8 cellular contexts compared by ENCODE assay signal in genomic region chr17:11997147-11997971, GRCh38. TPM values are rescaled to one million over a fixed set of nuclear protein-coding genes. Genes with fewer than 3 reads are reported as not detected.
A peak's percentile ranks its signal among the peaks of the same experiment; 100 is the strongest.
DNase-seq lines count a peak whose midpoint lies in the region; ATAC-seq and TF ChIP-seq lines count a peak whose summit lies in the region.

ZNF18 (minus strand) TSS chr17:11997475; CDS start chr17:11992829, 4,646 bp downstream.

- H3K27ac ChIP-seq in BLaER1 treated with 17β-estradiol and CSF1 and Interleukin-3, amounts not matched to agents 10 nM and 100 nM = peak within 1 kb of the TSS; percentile 72 to 97 (median 90)
- H3K27ac ChIP-seq in liver (ENCODE audit: low read depth in 1 of 2, low read length in 2 of 2) = peak within 1 kb of the TSS; percentile 91 to 96

- peak in 1 of 2 donors; percentile 13 for TF ChIP-seq RAD21 in liver (IDR thresholded peaks at IDR 0.05)

- peaks cover 5 to 16% (median 9%) of the 10 kb centered on the region in 10 experiments; a peak in 14 of 20 replicates for H3K4me1 ChIP-seq in BLaER1 treated with 17β-estradiol and CSF1 and Interleukin-3, amounts not matched to agents 10 nM and 100 nM
- peaks cover 0 to 13% (median 4%) of the 10 kb centered on the region in 4 donors for H3K4me1 ChIP-seq in liver (ENCODE audit: control insufficient read depth in 4 of 4, insufficient read depth in 4 of 4, low read length in 3 of 4)

- TF ChIP-seq CTCF in liver (IDR thresholded peaks at IDR 0.05; ENCODE audit: low read depth, low read length, missing input control) = no peak

- WGBS in liver = under 1% methylated on average over 74 of the region's 74 CpGs

- POLR2A ChIA-PET in activated CD4-positive, alpha-beta T cell treated with anti-CD3 and anti-CD28 coated beads, Interleukin-2, amount 10 ng/mL, durations not matched to agents 7 days and 5 days (lab: Charles Lee) = interaction anchor here (0.6 to 2.0 kb wide), 9 partner anchors 12 to 59 kb away, joined by 3 to 15 read pairs (median 3); partner anchors contain the start of gene MAP2K4

- no peaks in the 10 kb centered on the region for H3K9me3 ChIP-seq in BLaER1 treated with 17β-estradiol and CSF1 and Interleukin-3, amounts not matched to agents 10 nM and 100 nM (replicated peaks in 1 of 11)
- H3K9me3 ChIP-seq in liver (ENCODE audit: control insufficient read depth in 4 of 4, low read length in 3 of 4) = no peaks in the 10 kb centered on the region

- 0 out of 22 replicates have a peak, but pooled peaks cover 0 to 3% (median 0%) of the 10 kb centered on the region in 11 experiments for H4K20me1 ChIP-seq in BLaER1 treated with 17β-estradiol and CSF1 and Interleukin-3, amounts not matched to agents 10 nM and 100 nM

- intact Hi-C loops in dendritic cell treated with granulocyte-macrophage colony-stimulating factor and Interleukin-4, amounts not matched to agents 40 ng/mL and 50 ng/mL, for 4 days (cut with micrococcal nuclease) = no loop called here

- ATAC-seq in GM19324 (IDR thresholded peaks at IDR 0.05; ENCODE audit: low FRiP score, unreplicated experiment) (peak; percentile 97), HG03460 (IDR thresholded peaks at IDR 0.05; ENCODE audit: unreplicated experiment) (peak; percentile 94)

- H3K9ac ChIP-seq in BLaER1 treated with 17β-estradiol and CSF1 and Interleukin-3, amounts not matched to agents 10 nM and 100 nM = peak within 1 kb of the TSS; percentile 84 to 95 (median 91)
- peak within 1 kb of the TSS; percentile 76 to 96 for H3K9ac ChIP-seq in liver (ENCODE audit: low read depth in 1 of 2, low read length in 2 of 2)

- peak within 1 kb of the TSS; percentile 95 for H3K27ac Mint-ChIP-seq in activated CD4-positive, alpha-beta T cell treated with anti-CD3 and anti-CD28 coated beads, Interleukin-2, amount 10 ng/mL, durations not matched to agents 7 days and 5 days
- H3K27ac Mint-ChIP-seq in dendritic cell treated with granulocyte-macrophage colony-stimulating factor and Interleukin-4, amounts not matched to agents 40 ng/mL and 50 ng/mL, for 4 days = peak within 1 kb of the TSS; percentile 90

- peak within 1 kb of the TSS; percentile 76 to 90 (median 82) for H3K4me2 ChIP-seq in BLaER1 treated with 17β-estradiol and CSF1 and Interleukin-3, amounts not matched to agents 10 nM and 100 nM

- peak within 1 kb of the TSS; percentile 88 for H3K4me3 Mint-ChIP-seq in activated CD4-positive, alpha-beta T cell treated with anti-CD3 and anti-CD28 coated beads, Interleukin-2, amount 10 ng/mL, durations not matched to agents 7 days and 5 days
- H3K4me3 Mint-ChIP-seq in dendritic cell treated with granulocyte-macrophage colony-stimulating factor and Interleukin-4, amounts not matched to agents 40 ng/mL and 50 ng/mL, for 4 days = peak within 1 kb of the TSS; percentile 90

- peaks cover 4 to 8% (median 6%) of the 10 kb centered on the region in 11 experiments; a peak in 20 of 22 replicates for H3K36me3 ChIP-seq in BLaER1 treated with 17β-estradiol and CSF1 and Interleukin-3, amounts not matched to agents 10 nM and 100 nM
- peaks cover 0 to 2% (median under 1%) of the 10 kb centered on the region in 4 donors for H3K36me3 ChIP-seq in liver (ENCODE audit: control insufficient read depth in 4 of 4, insufficient read depth in 3 of 4, low read depth in 1 of 4, low read length in 3 of 4)

- no peaks in the 10 kb centered on the region for H3K27me3 ChIP-seq in BLaER1 treated with 17β-estradiol and CSF1 and Interleukin-3, amounts not matched to agents 10 nM and 100 nM
- no peaks in the 10 kb centered on the region for H3K27me3 ChIP-seq in liver (ENCODE audit: control insufficient read depth in 4 of 4, insufficient read depth in 4 of 4, low read length in 3 of 4)

- peaks cover 13% of the 10 kb centered on the region for H3K36me3 Mint-ChIP-seq in activated CD4-positive, alpha-beta T cell treated with anti-CD3 and anti-CD28 coated beads, Interleukin-2, amount 10 ng/mL, durations not matched to agents 7 days and 5 days (ENCODE audit: low read depth)
- peaks cover 17% of the 10 kb centered on the region for H3K36me3 Mint-ChIP-seq in dendritic cell treated with granulocyte-macrophage colony-stimulating factor and Interleukin-4, amounts not matched to agents 40 ng/mL and 50 ng/mL, for 4 days (ENCODE audit: low read depth)

- H3K27me3 Mint-ChIP-seq in activated CD4-positive, alpha-beta T cell treated with anti-CD3 and anti-CD28 coated beads, Interleukin-2, amount 10 ng/mL, durations not matched to agents 7 days and 5 days = no peaks in the 10 kb centered on the region
- no peaks in the 10 kb centered on the region for H3K27me3 Mint-ChIP-seq in dendritic cell treated with granulocyte-macrophage colony-stimulating factor and Interleukin-4, amounts not matched to agents 40 ng/mL and 50 ng/mL, for 4 days

- CTCF ChIA-PET in activated CD4-positive, alpha-beta T cell treated with anti-CD3 and anti-CD28 coated beads, Interleukin-2, amount 10 ng/mL, durations not matched to agents 7 days and 5 days (lab: Charles Lee) = interaction anchor here (1.0 to 1.9 kb wide), 4 partner anchors 9 to 30 kb away, joined by 3 to 6 read pairs (median 4); partner anchors contain the start of gene MAP2K4

- DNase-seq in NCI-H526 treated with DMSO at 0.1 percent for 48 hours (lab: John Stamatoyannopoulos, UW) = peak; percentile 46
- DNase-seq in activated CD4-positive, alpha-beta T cell treated with anti-CD3 and anti-CD28 coated beads, Interleukin-2, amount 10 ng/mL, durations not matched to agents 7 days and 5 days = peak; percentile 94
- peak; percentile 98 for DNase-seq in stimulated activated CD4-positive, alpha-beta T cell treated with anti-CD3 and anti-CD28 coated beads, Interleukin-4, amount 100 ng/mL, for 1 hour

- peaks cover 16% of the 10 kb centered on the region for H3K4me1 Mint-ChIP-seq in activated CD4-positive, alpha-beta T cell treated with anti-CD3 and anti-CD28 coated beads, Interleukin-2, amount 10 ng/mL, durations not matched to agents 7 days and 5 days
- peaks cover 17% of the 10 kb centered on the region for H3K4me1 Mint-ChIP-seq in dendritic cell treated with granulocyte-macrophage colony-stimulating factor and Interleukin-4, amounts not matched to agents 40 ng/mL and 50 ng/mL, for 4 days (ENCODE audit: low read depth)

- peak within 1 kb of the TSS; percentile 68 to 99 (median 83) for H3K4me3 ChIP-seq in BLaER1 treated with 17β-estradiol and CSF1 and Interleukin-3, amounts not matched to agents 10 nM and 100 nM
- H3K4me3 ChIP-seq in liver (ENCODE audit: low read depth in 1 of 3, low read length in 3 of 3) = peak within 1 kb of the TSS; percentile 89 to 96 (median 95)

- H3K9me3 Mint-ChIP-seq in activated CD4-positive, alpha-beta T cell treated with anti-CD3 and anti-CD28 coated beads, Interleukin-2, amount 10 ng/mL, durations not matched to agents 7 days and 5 days = no peaks in the 10 kb centered on the region
- H3K9me3 Mint-ChIP-seq in dendritic cell treated with granulocyte-macrophage colony-stimulating factor and Interleukin-4, amounts not matched to agents 40 ng/mL and 50 ng/mL, for 4 days = no peaks in the 10 kb centered on the region

TF ChIP-seq in liver, 16 proteins besides CTCF, POLR2A, EP300 and RAD21:
- TF ChIP-seq TAF1 (conservative IDR thresholded peaks at IDR 0.05) = peak; percentile 13
- no peak for TF ChIP-seq ATF3 (IDR thresholded peaks at IDR 0.05)
- no peak for TF ChIP-seq ZBTB33 (IDR thresholded peaks at IDR 0.05)
- no peak for TF ChIP-seq FOXA2 (IDR thresholded peaks at IDR 0.05)
- no peak for TF ChIP-seq MAX (IDR thresholded peaks at IDR 0.05)
- peak in 1 of 2 donors; percentile 61 for TF ChIP-seq EGR1 (IDR thresholded peaks at IDR 0.05; ENCODE audit: low read depth in 2 of 2)
- TF ChIP-seq SP1 (IDR thresholded peaks at IDR 0.05) = peak; percentile 31
- no peak for TF ChIP-seq FOXA1 (IDR thresholded peaks at IDR 0.05)
- TF ChIP-seq JUND (IDR thresholded peaks at IDR 0.05) = no peak
- peak in 1 of 2 donors; percentile 18 for TF ChIP-seq GABPA (IDR thresholded peaks at IDR 0.05 in 1 of 2, conservative IDR thresholded peaks at IDR 0.05 in 1 of 2)
- no peak for TF ChIP-seq HNF4A (conservative IDR thresholded peaks at IDR 0.05)
- TF ChIP-seq YY1 (IDR thresholded peaks at IDR 0.05) = peak; percentile 96

RNA-seq across cellular contexts. Expression of gene ZNF18, which starts in this region (rescaled TPM):
- total RNA-seq in activated CD4-positive, alpha-beta T cell treated with anti-CD3 and anti-CD28 coated beads, Interleukin-2, amount 10 ng/mL, durations not matched to agents 7 days and 5 days = 10 to 100 TPM in 1 of 2 experiments, 1 to 10 TPM in 1; 10.0 to 10.1 TPM
- 1 to 10 TPM; 3.7 to 4.5 TPM for total RNA-seq in liver
- 1 to 10 TPM; 2.1 to 3.2 TPM for polyA plus RNA-seq in liver

Comparison
In these comparisons a context has a peak if more than half of its experiments do, and no peak if none do; other contexts are left out.
1. Peak in every context shown above with its lines: DNase-seq, ATAC-seq, H3K4me3 ChIP-seq and H3K27ac ChIP-seq.
2. DNase-seq: peak in every context shown above with its lines; median percentile 98 in stimulated activated CD4-positive, alpha-beta T cell treated with anti-CD3 and anti-CD28 coated beads, Interleukin-4, amount 100 ng/mL, for 1 hour; 94 in activated CD4-positive, alpha-beta T cell treated with anti-CD3 and anti-CD28 coated beads, Interleukin-2, amount 10 ng/mL, durations not matched to agents 7 days and 5 days; 46 in NCI-H526 treated with DMSO at 0.1 percent for 48 hours.